ENCODE assay signal across 8 cellular contexts in genomic region chr16:3364774-3365427, GRCh38. TPM values are rescaled to one million over a fixed set of nuclear protein-coding genes. Genes with fewer than 3 reads are reported as not detected.
DNase-seq lines count a peak whose midpoint lies in the region; ATAC-seq, FAIRE-seq and TF ChIP-seq lines count a peak whose summit lies in the region.

No MANE protein-coding gene starts in this region.

- H3K27ac ChIP-seq in Panc1 (ENCODE audit: low read length) = peak overlapping the region; percentile 82
- peak overlapping the region; percentile 53 to 80 (median 69) for H3K27ac ChIP-seq in pancreas
- H3K27ac ChIP-seq in testis = peak overlapping the region; percentile 81 to 83

- POLR2A ChIA-PET in Panc1 (lab: Charles Lee) = interaction anchor here (0.7 kb wide), 1 partner anchor 503 kb away, joined by 3 read pairs; no protein-coding TSS in a partner anchor

- TF ChIP-seq CTCF in Panc1 (IDR thresholded peaks at IDR 0.05) (no peak), pancreas (IDR thresholded peaks at IDR 0.05) (no peak), testis (IDR thresholded peaks at IDR 0.05) (peak in 1 of 3 experiments; percentile 3)

- peak; percentile 95 for DNase-seq in EH (ENCODE audit: low read depth)
- DNase-seq in Panc1 (ENCODE audit: low read depth, low spot score) = peak; percentile 63
- peak; percentile 78 for DNase-seq in activated T-helper 9 cell treated with anti-CD3 and anti-CD28 coated beads, Interleukin-2, amount 50 U/mL, for 16 hours (ENCODE audit: low read depth)
- DNase-seq in fibroblast of the conjunctiva (ENCODE audit: low read depth) = peak; percentile 94
- DNase-seq in pancreas = peak; percentile 83 to 93 (median 86)
- DNase-seq in testis = peak; percentile 97
- no peak for DNase-seq in ecto neural progenitor cell (ENCODE audit: low spot score)

- 11 to 12% methylated on average over 42 of the region's 42 CpGs for WGBS in pancreas, 2 donors
- 11 to 14% methylated on average over 38 to 41 of the region's 42 CpGs for WGBS in testis, 2 donors

- H3K27me3 ChIP-seq in Panc1 (ENCODE audit: control insufficient read depth, insufficient read depth, low read length) (no peaks in the 10 kb centered on the region; the same call in 1 of the 2 replicates), pancreas (peaks cover 0 to 5% (median 0%) of the 10 kb centered on the region in 4 donors), testis (no peaks in the 10 kb centered on the region)

- no peaks in the 10 kb centered on the region for H3K4me1 ChIP-seq in Panc1 (ENCODE audit: control insufficient read depth, insufficient read depth, low read length)
- no peaks in the 10 kb centered on the region for H3K4me1 ChIP-seq in pancreas
- H3K4me1 ChIP-seq in testis = no peaks in the 10 kb centered on the region

- no TSS peak for BruUV-seq in Panc1 (replicated peaks; lab: Mats Ljungman, UMichigan)

- CTCF ChIA-PET in Panc1 (lab: Charles Lee) = no interaction called here

- H3K4me3 ChIP-seq in Panc1 (ENCODE audit: low read depth in 2 of 2, low read length in 2 of 2) (peak overlapping the region; percentile 50 to 51), pancreas (peak overlapping the region; percentile 20 to 46 (median 44)), testis (peak overlapping the region; percentile 66 to 81)

- peak; percentile 20 for FAIRE-seq in pancreas (lab: Jason Lieb, UNC)

- in situ Hi-C loops in Panc1 (cut with HindIII; ENCODE audit: low pct_unique_long_range_greater_than_20kb, low sequenced_read_pairs) = no loop called here

- intact Hi-C loops in Panc1 (cut with micrococcal nuclease; ENCODE audit: unreplicated experiment) (no loop called here), pancreas (cut with DNase I) (no loop called here), testis (cut with DNase I; ENCODE audit: low total_unique reads) (no loop called here)

- H3K36me3 ChIP-seq in Panc1 (ENCODE audit: control insufficient read depth, insufficient read depth, low read length) = no peaks in the 10 kb centered on the region
- H3K36me3 ChIP-seq in pancreas = no peaks in the 10 kb centered on the region
- H3K36me3 ChIP-seq in testis (ENCODE audit: low read depth, missing control alignments) = no peaks in the 10 kb centered on the region

- peak; percentile 44 for ATAC-seq in HG02938 (IDR thresholded peaks at IDR 0.05; ENCODE audit: unreplicated experiment)
- peak; percentile 96 for ATAC-seq in Panc1
- peak; percentile 99 to 100 (median 100) for ATAC-seq in pancreas

- H3K9me3 ChIP-seq in Panc1 (ENCODE audit: control insufficient read depth, insufficient read depth, low read depth, low read length) (no peaks in the 10 kb centered on the region; the same call in 1 of the 2 replicates), pancreas (no peaks in the 10 kb centered on the region), testis (no peaks in the 10 kb centered on the region)

- no peak for TF ChIP-seq POLR2A in testis (IDR thresholded peaks at IDR 0.05)

RNA-seq across cellular contexts. Expression of gene OR2C1, which starts 9.2 kb away (rescaled TPM):
- total RNA-seq in Panc1 (2021; ENCODE audit: unreplicated experiment) = not detected
- polyA plus RNA-seq in Panc1 (2012; ENCODE audit: insufficient read length) = not detected
- total RNA-seq in pancreas = under 1 TPM in 2 of 6 donors, not detected in 4; 0.16 TPM
- polyA plus RNA-seq in pancreas = under 1 TPM in 1 of 2 donors, not detected in 1; 0.05 TPM
- under 1 TPM; 0.39 to 0.68 TPM for total RNA-seq in testis
- 0.30 TPM for polyA plus RNA-seq in testis (ENCODE audit: insufficient read depth, low read depth, low replicate concordance)

RNA-seq across cellular contexts. Expression of gene ZSCAN32, which starts 35.9 kb away (rescaled TPM):
- 18.9 TPM for total RNA-seq in Panc1 (2021; ENCODE audit: unreplicated experiment)
- 12.1 TPM for polyA plus RNA-seq in Panc1 (2012; ENCODE audit: insufficient read length)
- total RNA-seq in pancreas = 1 to 10 TPM; 3.7 to 7.0 (median 6.8) TPM
- polyA plus RNA-seq in pancreas = 1 to 10 TPM; 4.7 to 9.4 TPM
- total RNA-seq in testis = 10 to 100 TPM; 13.4 to 19.1 TPM
- 21.0 TPM for polyA plus RNA-seq in testis (ENCODE audit: insufficient read depth, low read depth, low replicate concordance)

RNA-seq across cellular contexts. Expression of gene ZNF174, which starts 36.1 kb away (rescaled TPM):
- total RNA-seq in Panc1 (2021; ENCODE audit: unreplicated experiment) = 14.4 TPM
- 10.5 TPM for polyA plus RNA-seq in Panc1 (2012; ENCODE audit: insufficient read length)
- total RNA-seq in pancreas = 1 to 10 TPM; 2.2 to 5.1 (median 3.3) TPM
- 1 to 10 TPM; 3.5 to 4.2 TPM for polyA plus RNA-seq in pancreas
- total RNA-seq in testis = 10 to 100 TPM; 18.3 to 23.2 TPM
- 19.2 TPM for polyA plus RNA-seq in testis (ENCODE audit: insufficient read depth, low read depth, low replicate concordance)

RNA-seq across cellular contexts. Expression of gene ZNF75A, which starts 59.6 kb away (rescaled TPM):
- total RNA-seq in Panc1 (2021; ENCODE audit: unreplicated experiment) (24.5 TPM), pancreas (10 to 100 TPM in 4 of 6 donors, 1 to 10 TPM in 2; 6.7 to 17.1 (median 10.6) TPM), testis (10 to 100 TPM; 50.9 to 66.3 TPM)
- polyA plus RNA-seq in Panc1 (2012; ENCODE audit: insufficient read length) = 13.2 TPM
- polyA plus RNA-seq in pancreas (10 to 100 TPM; 18.2 to 27.5 TPM), testis (ENCODE audit: insufficient read depth, low read depth, low replicate concordance) (29.5 TPM)

RNA-seq across cellular contexts. Expression of gene TIGD7, which starts 59.7 kb away (rescaled TPM):
- 4.5 TPM for total RNA-seq in Panc1 (2021; ENCODE audit: unreplicated experiment)
- polyA plus RNA-seq in Panc1 (2012; ENCODE audit: insufficient read length) = 2.9 TPM
- 1 to 10 TPM; 1.3 to 3.6 (median 2.4) TPM for total RNA-seq in pancreas
- 1 to 10 TPM; 1.9 to 3.3 TPM for polyA plus RNA-seq in pancreas
- total RNA-seq in testis = 10 to 100 TPM; 17.5 to 22.6 TPM
- polyA plus RNA-seq in testis (ENCODE audit: insufficient read depth, low read depth, low replicate concordance) = 12.7 TPM

Comparison
In these comparisons a context has a peak if more than half of its experiments do, and no peak if none do; other contexts are left out.
1. ATAC-seq: peak in every context shown above with its lines; median percentile 100 in pancreas; 96 in Panc1; 44 in HG02938.